In the genomic region with DNA sequence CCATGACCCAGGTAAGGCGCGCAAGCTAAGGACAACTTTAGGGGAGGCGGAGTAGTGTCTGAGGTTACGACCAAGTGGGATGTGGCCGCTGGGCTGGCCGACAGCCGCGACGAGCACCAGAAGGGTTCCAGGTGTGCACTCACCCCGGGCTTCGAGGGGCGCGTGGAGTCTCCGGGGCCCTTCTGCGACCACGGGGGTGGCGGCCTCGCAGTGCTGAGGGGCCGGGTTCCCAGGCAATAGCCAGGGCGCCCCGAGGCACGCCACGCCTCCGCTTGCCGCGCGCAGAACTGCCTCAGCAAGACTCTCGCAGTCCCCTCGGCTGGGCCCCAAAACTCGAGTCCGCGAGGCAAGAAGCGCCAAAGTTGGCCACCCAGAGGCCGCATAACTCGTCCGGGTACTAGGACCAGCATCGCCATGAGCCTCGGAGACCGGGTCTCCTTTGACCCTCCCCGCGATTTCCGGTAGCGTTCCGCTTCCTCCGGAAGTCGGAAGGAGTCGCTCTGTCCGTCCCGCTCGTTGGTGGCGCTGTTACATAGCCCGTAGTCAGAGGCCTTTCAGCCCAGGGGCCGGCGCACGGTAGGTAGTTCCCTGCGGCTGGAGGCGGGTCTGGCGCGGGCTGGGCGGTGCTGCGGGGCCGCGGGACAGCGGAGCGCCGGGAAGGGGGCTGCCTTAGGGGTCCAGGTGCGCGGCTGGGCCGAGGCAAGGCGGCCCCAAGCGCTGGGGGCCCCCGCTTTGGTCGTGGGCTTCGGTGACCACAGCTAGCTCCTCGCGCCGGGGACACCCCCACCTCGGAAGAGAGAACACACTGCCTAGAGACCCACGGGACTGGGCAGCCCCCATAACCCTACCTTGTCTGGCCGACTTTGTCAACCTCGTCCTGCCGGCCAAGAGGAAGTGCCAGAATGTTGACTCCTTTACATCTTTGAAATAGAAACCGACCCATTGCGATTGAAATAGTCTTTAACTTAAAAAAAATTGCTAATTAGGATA, we compare ENCODE assay signal across 1 cellular context.
TF ChIP-seq lines count a peak whose summit lies in the region.

A gene with protein sequence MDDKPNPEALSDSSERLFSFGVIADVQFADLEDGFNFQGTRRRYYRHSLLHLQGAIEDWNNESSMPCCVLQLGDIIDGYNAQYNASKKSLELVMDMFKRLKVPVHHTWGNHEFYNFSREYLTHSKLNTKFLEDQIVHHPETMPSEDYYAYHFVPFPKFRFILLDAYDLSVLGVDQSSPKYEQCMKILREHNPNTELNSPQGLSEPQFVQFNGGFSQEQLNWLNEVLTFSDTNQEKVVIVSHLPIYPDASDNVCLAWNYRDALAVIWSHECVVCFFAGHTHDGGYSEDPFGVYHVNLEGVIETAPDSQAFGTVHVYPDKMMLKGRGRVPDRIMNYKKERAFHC (plus strand): TSS at position 503 of the 990 bp plus-strand sequence. CDS start 7,333 bp downstream, outside the sequence.
A gene (minus strand): TSS at position 442 of the 990 bp plus-strand sequence. CDS start 26 bp downstream, at position 416.

TF ChIP-seq in HepG2, 621 proteins besides CTCF, POLR2A, EP300 and RAD21 (continued from another document and continues in another):
- TF ChIP-seq, protein P1, sequence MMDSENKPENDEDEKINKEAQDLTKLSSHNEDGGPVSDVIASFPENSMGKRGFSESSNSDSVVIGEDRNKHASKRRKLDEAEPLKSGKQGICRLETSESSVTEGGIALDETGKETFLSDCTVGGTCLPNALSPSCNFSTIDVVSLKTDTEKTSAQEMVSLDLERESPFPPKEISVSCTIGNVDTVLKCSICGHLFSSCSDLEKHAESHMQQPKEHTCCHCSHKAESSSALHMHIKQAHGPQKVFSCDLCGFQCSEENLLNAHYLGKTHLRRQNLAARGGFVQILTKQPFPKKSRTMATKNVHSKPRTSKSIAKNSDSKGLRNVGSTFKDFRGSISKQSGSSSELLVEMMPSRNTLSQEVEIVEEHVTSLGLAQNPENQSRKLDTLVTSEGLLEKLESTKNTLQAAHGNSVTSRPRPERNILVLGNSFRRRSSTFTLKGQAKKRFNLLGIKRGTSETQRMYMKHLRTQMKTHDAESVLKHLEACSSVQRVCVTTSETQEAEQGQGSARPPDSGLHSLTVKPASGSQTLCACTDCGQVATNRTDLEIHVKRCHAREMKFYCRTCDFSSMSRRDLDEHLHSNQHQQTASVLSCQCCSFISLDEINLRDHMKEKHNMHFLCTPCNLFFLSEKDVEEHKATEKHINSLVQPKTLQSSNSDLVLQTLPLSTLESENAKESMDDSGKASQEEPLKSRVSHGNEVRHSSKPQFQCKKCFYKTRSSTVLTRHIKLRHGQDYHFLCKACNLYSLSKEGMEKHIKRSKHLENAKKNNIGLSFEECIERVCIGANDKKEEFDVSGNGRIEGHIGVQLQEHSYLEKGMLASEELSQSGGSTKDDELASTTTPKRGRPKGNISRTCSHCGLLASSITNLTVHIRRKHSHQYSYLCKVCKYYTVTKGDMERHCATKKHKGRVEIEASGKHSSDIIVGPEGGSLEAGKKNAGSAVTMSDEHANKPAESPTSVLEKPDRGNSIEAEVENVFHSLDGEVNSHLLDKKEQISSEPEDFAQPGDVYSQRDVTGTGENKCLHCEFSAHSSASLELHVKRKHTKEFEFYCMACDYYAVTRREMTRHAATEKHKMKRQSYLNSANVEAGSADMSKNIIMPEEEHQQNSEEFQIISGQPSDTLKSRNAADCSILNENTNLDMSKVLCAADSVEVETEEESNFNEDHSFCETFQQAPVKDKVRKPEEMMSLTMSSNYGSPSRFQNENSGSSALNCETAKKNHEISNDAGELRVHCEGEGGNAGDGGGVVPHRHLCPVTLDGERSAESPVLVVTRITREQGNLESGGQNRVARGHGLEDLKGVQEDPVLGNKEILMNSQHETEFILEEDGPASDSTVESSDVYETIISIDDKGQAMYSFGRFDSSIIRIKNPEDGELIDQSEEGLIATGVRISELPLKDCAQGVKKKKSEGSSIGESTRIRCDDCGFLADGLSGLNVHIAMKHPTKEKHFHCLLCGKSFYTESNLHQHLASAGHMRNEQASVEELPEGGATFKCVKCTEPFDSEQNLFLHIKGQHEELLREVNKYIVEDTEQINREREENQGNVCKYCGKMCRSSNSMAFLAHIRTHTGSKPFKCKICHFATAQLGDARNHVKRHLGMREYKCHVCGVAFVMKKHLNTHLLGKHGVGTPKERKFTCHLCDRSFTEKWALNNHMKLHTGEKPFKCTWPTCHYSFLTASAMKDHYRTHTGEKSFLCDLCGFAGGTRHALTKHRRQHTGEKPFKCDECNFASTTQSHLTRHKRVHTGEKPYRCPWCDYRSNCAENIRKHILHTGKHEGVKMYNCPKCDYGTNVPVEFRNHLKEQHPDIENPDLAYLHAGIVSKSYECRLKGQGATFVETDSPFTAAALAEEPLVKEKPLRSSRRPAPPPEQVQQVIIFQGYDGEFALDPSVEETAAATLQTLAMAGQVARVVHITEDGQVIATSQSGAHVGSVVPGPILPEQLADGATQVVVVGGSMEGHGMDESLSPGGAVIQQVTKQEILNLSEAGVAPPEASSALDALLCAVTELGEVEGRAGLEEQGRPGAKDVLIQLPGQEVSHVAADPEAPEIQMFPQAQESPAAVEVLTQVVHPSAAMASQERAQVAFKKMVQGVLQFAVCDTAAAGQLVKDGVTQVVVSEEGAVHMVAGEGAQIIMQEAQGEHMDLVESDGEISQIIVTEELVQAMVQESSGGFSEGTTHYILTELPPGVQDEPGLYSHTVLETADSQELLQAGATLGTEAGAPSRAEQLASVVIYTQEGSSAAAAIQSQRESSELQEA (CRISPR knock-in tag; IDR thresholded peaks at IDR 0.05; ENCODE audit: not compliant biosample characterization) = peak; percentile 91
- 0 out of 2 replicates have a peak, but pooled peaks have one; percentile 53 for TF ChIP-seq ZSCAN29 (CRISPR knock-in tag; conservative IDR thresholded peaks at IDR 0.05)
- TF ChIP-seq KLF15 (CRISPR knock-in tag; IDR thresholded peaks at IDR 0.05; ENCODE audit: borderline replicate concordance) = 0 out of 2 replicates have a peak, but pooled peaks have one; percentile 36
- TF ChIP-seq HDAC1 (CRISPR knock-in tag; IDR thresholded peaks at IDR 0.05) = peak; percentile 95
- no peak for TF ChIP-seq RAD51 (IDR thresholded peaks at IDR 0.05; ENCODE audit: borderline replicate concordance)
- no peak for TF ChIP-seq NBN (conservative IDR thresholded peaks at IDR 0.05)
- TF ChIP-seq, protein P2, sequence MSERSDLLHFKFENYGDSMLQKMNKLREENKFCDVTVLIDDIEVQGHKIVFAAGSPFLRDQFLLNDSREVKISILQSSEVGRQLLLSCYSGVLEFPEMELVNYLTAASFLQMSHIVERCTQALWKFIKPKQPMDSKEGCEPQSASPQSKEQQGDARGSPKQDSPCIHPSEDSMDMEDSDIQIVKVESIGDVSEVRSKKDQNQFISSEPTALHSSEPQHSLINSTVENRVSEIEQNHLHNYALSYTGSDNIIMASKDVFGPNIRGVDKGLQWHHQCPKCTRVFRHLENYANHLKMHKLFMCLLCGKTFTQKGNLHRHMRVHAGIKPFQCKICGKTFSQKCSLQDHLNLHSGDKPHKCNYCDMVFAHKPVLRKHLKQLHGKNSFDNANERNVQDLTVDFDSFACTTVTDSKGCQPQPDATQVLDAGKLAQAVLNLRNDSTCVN (CRISPR knock-in tag; IDR thresholded peaks at IDR 0.05; ENCODE audit: borderline replicate concordance) = peak; percentile 71; the same call in 1 of the 2 replicates
- peak; percentile 93 for TF ChIP-seq POGZ (CRISPR knock-in tag; IDR thresholded peaks at IDR 0.05)
- TF ChIP-seq, protein P3, sequence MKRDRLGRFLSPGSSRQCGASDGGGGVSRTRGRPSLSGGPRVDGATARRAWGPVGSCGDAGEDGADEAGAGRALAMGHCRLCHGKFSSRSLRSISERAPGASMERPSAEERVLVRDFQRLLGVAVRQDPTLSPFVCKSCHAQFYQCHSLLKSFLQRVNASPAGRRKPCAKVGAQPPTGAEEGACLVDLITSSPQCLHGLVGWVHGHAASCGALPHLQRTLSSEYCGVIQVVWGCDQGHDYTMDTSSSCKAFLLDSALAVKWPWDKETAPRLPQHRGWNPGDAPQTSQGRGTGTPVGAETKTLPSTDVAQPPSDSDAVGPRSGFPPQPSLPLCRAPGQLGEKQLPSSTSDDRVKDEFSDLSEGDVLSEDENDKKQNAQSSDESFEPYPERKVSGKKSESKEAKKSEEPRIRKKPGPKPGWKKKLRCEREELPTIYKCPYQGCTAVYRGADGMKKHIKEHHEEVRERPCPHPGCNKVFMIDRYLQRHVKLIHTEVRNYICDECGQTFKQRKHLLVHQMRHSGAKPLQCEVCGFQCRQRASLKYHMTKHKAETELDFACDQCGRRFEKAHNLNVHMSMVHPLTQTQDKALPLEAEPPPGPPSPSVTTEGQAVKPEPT (CRISPR knock-in tag; IDR thresholded peaks at IDR 0.05; ENCODE audit: low read depth) = no peak; the same call in 1 of the 2 replicates
- TF ChIP-seq YEATS4 (CRISPR knock-in tag; IDR thresholded peaks at IDR 0.05; ENCODE audit: borderline replicate concordance) = peak; percentile 96
- TF ChIP-seq, protein P4, sequence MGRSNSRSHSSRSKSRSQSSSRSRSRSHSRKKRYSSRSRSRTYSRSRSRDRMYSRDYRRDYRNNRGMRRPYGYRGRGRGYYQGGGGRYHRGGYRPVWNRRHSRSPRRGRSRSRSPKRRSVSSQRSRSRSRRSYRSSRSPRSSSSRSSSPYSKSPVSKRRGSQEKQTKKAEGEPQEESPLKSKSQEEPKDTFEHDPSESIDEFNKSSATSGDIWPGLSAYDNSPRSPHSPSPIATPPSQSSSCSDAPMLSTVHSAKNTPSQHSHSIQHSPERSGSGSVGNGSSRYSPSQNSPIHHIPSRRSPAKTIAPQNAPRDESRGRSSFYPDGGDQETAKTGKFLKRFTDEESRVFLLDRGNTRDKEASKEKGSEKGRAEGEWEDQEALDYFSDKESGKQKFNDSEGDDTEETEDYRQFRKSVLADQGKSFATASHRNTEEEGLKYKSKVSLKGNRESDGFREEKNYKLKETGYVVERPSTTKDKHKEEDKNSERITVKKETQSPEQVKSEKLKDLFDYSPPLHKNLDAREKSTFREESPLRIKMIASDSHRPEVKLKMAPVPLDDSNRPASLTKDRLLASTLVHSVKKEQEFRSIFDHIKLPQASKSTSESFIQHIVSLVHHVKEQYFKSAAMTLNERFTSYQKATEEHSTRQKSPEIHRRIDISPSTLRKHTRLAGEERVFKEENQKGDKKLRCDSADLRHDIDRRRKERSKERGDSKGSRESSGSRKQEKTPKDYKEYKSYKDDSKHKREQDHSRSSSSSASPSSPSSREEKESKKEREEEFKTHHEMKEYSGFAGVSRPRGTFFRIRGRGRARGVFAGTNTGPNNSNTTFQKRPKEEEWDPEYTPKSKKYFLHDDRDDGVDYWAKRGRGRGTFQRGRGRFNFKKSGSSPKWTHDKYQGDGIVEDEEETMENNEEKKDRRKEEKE (IDR thresholded peaks at IDR 0.05) = no peak
- peak; percentile 91 for TF ChIP-seq MYC (CRISPR knock-in tag; IDR thresholded peaks at IDR 0.05; ENCODE audit: borderline replicate concordance)
- 0 out of 2 replicates have a peak, but pooled peaks have one; percentile 35 for TF ChIP-seq ARHGAP35 (CRISPR knock-in tag; IDR thresholded peaks at IDR 0.05; ENCODE audit: borderline replicate concordance)
- TF ChIP-seq ZNF33A (CRISPR knock-in tag; IDR thresholded peaks at IDR 0.05; ENCODE audit: borderline replicate concordance) = no peak
- no peak for TF ChIP-seq PAWR (CRISPR knock-in tag; IDR thresholded peaks at IDR 0.05; ENCODE audit: borderline replicate concordance)
- TF ChIP-seq, protein P5, sequence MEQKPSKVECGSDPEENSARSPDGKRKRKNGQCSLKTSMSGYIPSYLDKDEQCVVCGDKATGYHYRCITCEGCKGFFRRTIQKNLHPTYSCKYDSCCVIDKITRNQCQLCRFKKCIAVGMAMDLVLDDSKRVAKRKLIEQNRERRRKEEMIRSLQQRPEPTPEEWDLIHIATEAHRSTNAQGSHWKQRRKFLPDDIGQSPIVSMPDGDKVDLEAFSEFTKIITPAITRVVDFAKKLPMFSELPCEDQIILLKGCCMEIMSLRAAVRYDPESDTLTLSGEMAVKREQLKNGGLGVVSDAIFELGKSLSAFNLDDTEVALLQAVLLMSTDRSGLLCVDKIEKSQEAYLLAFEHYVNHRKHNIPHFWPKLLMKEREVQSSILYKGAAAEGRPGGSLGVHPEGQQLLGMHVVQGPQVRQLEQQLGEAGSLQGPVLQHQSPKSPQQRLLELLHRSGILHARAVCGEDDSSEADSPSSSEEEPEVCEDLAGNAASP (CRISPR knock-in tag; IDR thresholded peaks at IDR 0.05; ENCODE audit: borderline replicate concordance) = no peak
- TF ChIP-seq SALL1 (CRISPR knock-in tag; IDR thresholded peaks at IDR 0.05) = peak; percentile 84
- no peak for TF ChIP-seq REXO4 (CRISPR knock-in tag; IDR thresholded peaks at IDR 0.05; ENCODE audit: borderline replicate concordance)
- TF ChIP-seq CBX5 (CRISPR knock-in tag; IDR thresholded peaks at IDR 0.05; ENCODE audit: borderline replicate concordance) = peak; percentile 67; the same call in 1 of the 2 replicates
- TF ChIP-seq SMAD1 (CRISPR knock-in tag; IDR thresholded peaks at IDR 0.05; ENCODE audit: borderline replicate concordance, low read depth) = no peak
- no peak for TF ChIP-seq SOX6 (IDR thresholded peaks at IDR 0.05)
- TF ChIP-seq SOX6 (CRISPR knock-in tag; IDR thresholded peaks at IDR 0.05) = no peak
- TF ChIP-seq ONECUT2 (CRISPR knock-in tag; IDR thresholded peaks at IDR 0.05) = peak; percentile 20; the same call in 1 of the 2 replicates
- no peak for TF ChIP-seq ZNF337 (CRISPR knock-in tag; IDR thresholded peaks at IDR 0.05; ENCODE audit: borderline replicate concordance, low read depth)
- 0 out of 2 replicates have a peak, but pooled peaks have one; percentile 33 for TF ChIP-seq ZNF205 (CRISPR knock-in tag; IDR thresholded peaks at IDR 0.05)
- no peak for TF ChIP-seq U2AF1 (optimal IDR thresholded peaks at IDR 0.05; ENCODE audit: low read depth, low read length)
- TF ChIP-seq EEA1 (CRISPR knock-in tag; IDR thresholded peaks at IDR 0.05; ENCODE audit: borderline replicate concordance) = no peak
- TF ChIP-seq SP4 (CRISPR knock-in tag; IDR thresholded peaks at IDR 0.05) = peak; percentile 71
- TF ChIP-seq, protein P6, sequence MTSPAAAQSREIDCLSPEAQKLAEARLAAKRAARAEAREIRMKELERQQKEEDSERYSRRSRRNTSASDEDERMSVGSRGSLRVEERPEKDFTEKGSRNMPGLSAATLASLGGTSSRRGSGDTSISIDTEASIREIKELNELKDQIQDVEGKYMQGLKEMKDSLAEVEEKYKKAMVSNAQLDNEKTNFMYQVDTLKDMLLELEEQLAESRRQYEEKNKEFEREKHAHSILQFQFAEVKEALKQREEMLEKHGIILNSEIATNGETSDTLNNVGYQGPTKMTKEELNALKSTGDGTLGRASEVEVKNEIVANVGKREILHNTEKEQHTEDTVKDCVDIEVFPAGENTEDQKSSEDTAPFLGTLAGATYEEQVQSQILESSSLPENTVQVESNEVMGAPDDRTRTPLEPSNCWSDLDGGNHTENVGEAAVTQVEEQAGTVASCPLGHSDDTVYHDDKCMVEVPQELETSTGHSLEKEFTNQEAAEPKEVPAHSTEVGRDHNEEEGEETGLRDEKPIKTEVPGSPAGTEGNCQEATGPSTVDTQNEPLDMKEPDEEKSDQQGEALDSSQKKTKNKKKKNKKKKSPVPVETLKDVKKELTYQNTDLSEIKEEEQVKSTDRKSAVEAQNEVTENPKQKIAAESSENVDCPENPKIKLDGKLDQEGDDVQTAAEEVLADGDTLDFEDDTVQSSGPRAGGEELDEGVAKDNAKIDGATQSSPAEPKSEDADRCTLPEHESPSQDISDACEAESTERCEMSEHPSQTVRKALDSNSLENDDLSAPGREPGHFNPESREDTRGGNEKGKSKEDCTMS (CRISPR knock-in tag; conservative IDR thresholded peaks at IDR 0.05) = no peak
- TF ChIP-seq RBAK (CRISPR knock-in tag; IDR thresholded peaks at IDR 0.05) = no peak
- TF ChIP-seq ZNF629 (CRISPR knock-in tag; conservative IDR thresholded peaks at IDR 0.05) = peak; percentile 48; the same call in 1 of the 2 replicates
- no peak for TF ChIP-seq ZNF841 (CRISPR knock-in tag; IDR thresholded peaks at IDR 0.05; ENCODE audit: borderline replicate concordance)
- peak; percentile 93 for TF ChIP-seq ZNF709 (CRISPR knock-in tag; IDR thresholded peaks at IDR 0.05)
